13 cellular contexts compared by ENCODE assay signal in genomic region chrX:155381838-155382528, GRCh38. TPM values are rescaled to one million over a fixed set of nuclear protein-coding genes. Genes with fewer than 3 reads are reported as not detected.
DNase-seq lines count a peak whose midpoint lies in the region; ATAC-seq and TF ChIP-seq lines count a peak whose summit lies in the region.
"Not testable (repeated sequence)": the region's sequence is repeated elsewhere in the genome, so short reads cannot be mapped to it uniquely, and the experiment has no call there.
"Had no signal": no experiment of that assay in that cellular context is flagged by ENCODE, and none has a peak within 500 bp of the region (broad histone marks: within the 10 kb centered on the region; RNA-seq: fewer than 3 reads in every experiment).

Gene F8A2, plus strand, starts transcription at chrX:155382095. Its CDS starts 20 bp downstream, at chrX:155382115.

- H3K27me3 ChIP-seq in gastrocnemius medialis = not testable (repeated sequence)

- H3K4me3 ChIP-seq in gastrocnemius medialis = not testable (repeated sequence)

- not testable (repeated sequence) for H3K36me3 ChIP-seq in gastrocnemius medialis

- ATAC-seq in GM18499 (IDR thresholded peaks at IDR 0.05; ENCODE audit: insufficient read depth, unreplicated experiment) (peak; percentile 51), GM19351 (IDR thresholded peaks at IDR 0.05; ENCODE audit: unreplicated experiment) (peak; percentile 69), GM21717 (IDR thresholded peaks at IDR 0.05; ENCODE audit: unreplicated experiment) (peak; percentile 80), HG02943 (IDR thresholded peaks at IDR 0.05; ENCODE audit: low read depth, unreplicated experiment) (peak; percentile 77), HG03378 (IDR thresholded peaks at IDR 0.05; ENCODE audit: unreplicated experiment) (peak; percentile 67), left cardiac atrium (peak; percentile 88 to 90), gastrocnemius medialis (peak; percentile 87 to 91)
- ATAC-seq in activated CD4-positive, CD25-positive, alpha-beta regulatory T cell treated with anti-CD3 and anti-CD28 coated beads, Interleukin-2, amount 50 U/mL, for 24 hours = peak; percentile 82 to 83

- TF ChIP-seq POLR2A in gastrocnemius medialis (IDR thresholded peaks at IDR 0.05) = not testable (repeated sequence)

- not testable (repeated sequence) for H3K27ac ChIP-seq in gastrocnemius medialis

- TF ChIP-seq CTCF in gastrocnemius medialis (IDR thresholded peaks at IDR 0.05 in 4 of 5, conservative IDR thresholded peaks at IDR 0.05 in 1 of 5) = not testable (repeated sequence)

- not testable (repeated sequence) for DNase-seq in left cardiac atrium, gastrocnemius medialis

- intact Hi-C loops in left cardiac atrium (cut with DNase I); gastrocnemius medialis (cut with DNase I; ENCODE audit: low total_unique reads): not testable (repeated sequence)

- H3K9me3 ChIP-seq in gastrocnemius medialis = not testable (repeated sequence)

- H3K4me1 ChIP-seq in gastrocnemius medialis = not testable (repeated sequence)

- in situ Hi-C loops in gastrocnemius medialis (cut with MboI; ENCODE audit: low sequenced_read_pairs in 4 of 4) = not testable (repeated sequence)

RNA-seq across cellular contexts. Expression of gene F8A2, which starts in this region (rescaled TPM):
- total RNA-seq in left cardiac atrium (not detected), gastrocnemius medialis (not detected)
- total RNA-seq: activated CD4-positive, alpha-beta memory T cell treated with anti-CD3 and anti-CD28 coated beads for 36 hours; glomerular endothelial cell; mesothelial cell of epicardium; osteoblast; uterus had no signal

Comparison
In these comparisons a context has a peak if more than half of its experiments do, and no peak if none do; other contexts are left out.
1. Peak in ATAC-seq in left cardiac atrium; RNA of the gene not detected or under 1 TPM.
2. Peak in ATAC-seq in gastrocnemius medialis; RNA of the gene not detected or under 1 TPM.